In the genomic region with DNA sequence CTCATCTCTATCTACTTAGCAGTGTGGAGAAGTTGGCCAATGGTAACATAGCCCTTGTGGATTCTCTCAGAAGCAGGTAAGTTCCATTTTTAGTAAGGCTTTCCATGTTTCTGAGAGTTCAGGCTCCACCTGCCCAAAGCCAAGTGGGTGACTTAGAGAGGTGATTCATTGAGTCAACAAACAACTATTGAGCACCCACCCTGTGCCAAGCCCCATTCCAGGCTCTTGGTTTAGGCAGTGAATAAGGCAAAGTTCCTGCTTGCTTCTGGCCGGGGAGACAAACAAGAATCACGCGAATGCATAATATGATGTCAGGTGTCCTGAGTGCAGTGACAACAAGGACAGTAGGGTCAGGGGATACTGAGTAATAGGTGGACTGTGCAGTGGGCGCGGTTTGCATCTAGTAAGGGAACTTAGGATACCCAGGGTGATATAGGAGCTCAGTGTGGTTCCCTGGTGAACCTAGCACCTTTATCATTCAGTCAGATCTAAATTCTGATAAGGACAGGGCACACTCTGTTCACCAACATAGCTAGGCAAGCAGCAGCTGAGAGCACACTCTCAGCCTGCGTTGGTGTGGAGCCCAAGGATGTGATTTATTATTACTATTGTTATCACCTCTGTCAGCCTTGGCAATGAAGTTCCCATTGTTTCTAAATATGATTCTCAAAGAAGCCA, we compare ENCODE assay signal across 18 cellular contexts. TPM values are rescaled to one million over a fixed set of nuclear protein-coding genes. Genes with fewer than 3 reads are reported as not detected.
DNase-seq lines count a peak whose midpoint lies in the region; ATAC-seq and TF ChIP-seq lines count a peak whose summit lies in the region.
"Had no signal": no experiment of that assay in that cellular context is flagged by ENCODE, and none has a peak within 500 bp of the region (broad histone marks: within the 10 kb centered on the region; RNA-seq: fewer than 3 reads in every experiment).

No MANE protein-coding gene starts in this region.

- ATAC-seq in upper lobe of right lung (peak; percentile 93), HG03432 (IDR thresholded peaks at IDR 0.05; ENCODE audit: unreplicated experiment) (no peak)

- no peaks in the 10 kb centered on the region for H3K4me1 ChIP-seq in upper lobe of right lung

- no peaks in the 10 kb centered on the region for H3K9me3 ChIP-seq in upper lobe of right lung
- H3K9me3 ChIP-seq: heart left ventricle, SJSA1 had no signal

- no peaks in the 10 kb centered on the region for H3K36me3 ChIP-seq in upper lobe of right lung
- H3K36me3 ChIP-seq: heart left ventricle, SJSA1 had no signal

- intact Hi-C loops in upper lobe of right lung (cut with DNase I), result no loop called here

- H3K27ac ChIP-seq in upper lobe of right lung (peak overlapping the region; percentile 72), substantia nigra (ENCODE audit: low read depth, low read length, poor library complexity, severe bottlenecking) (no peak overlapping the region)
- H3K27ac ChIP-seq: heart left ventricle, SJSA1 had no signal

- peaks cover 14% of the 10 kb centered on the region for H3K27me3 ChIP-seq in upper lobe of right lung

- TF ChIP-seq CTCF in upper lobe of right lung (IDR thresholded peaks at IDR 0.05), result no peak

- DNase-seq in NCI-H345 (lab: John Stamatoyannopoulos, UW) (peak; percentile 56), NCI-H345 treated with DMSO at 0.1 percent for 48 hours (lab: John Stamatoyannopoulos, UW; ENCODE audit: unreplicated experiment) (no peak), SHP77 treated with DMSO at 0.1 percent for 48 hours (lab: John Stamatoyannopoulos, UW) (peak; percentile 23), kidney glomerular epithelial cell (lab: John Stamatoyannopoulos, UW) (peak; percentile 4), upper lobe of right lung (peak; percentile 75), substantia nigra (lab: John Stamatoyannopoulos, UW) (no peak)
- DNase-seq in stimulated activated CD4-positive, alpha-beta T cell treated with anti-CD3 and anti-CD28 coated beads, Interleukin-12 subunit alpha, Interleukin-12 subunit beta, amount 100 ng/mL, for 4 hours, result no peak
- DNase-seq: activated CD4-positive, alpha-beta T cell treated with anti-CD3 and anti-CD28 coated beads, Interleukin-2, amount 10 ng/mL, durations not matched to agents 7 days and 5 days; activated naive CD8-positive, alpha-beta T cell treated with anti-CD3 and anti-CD28 coated beads, Interleukin-2, amount 10 ng/mL, durations not matched to agents 7 days and 5 days; activated T-cell treated with anti-CD3 and anti-CD28 coated beads, Interleukin-2, amount 50 U/mL, for 24 hours; central memory CD4-positive, alpha-beta T cell; heart left ventricle; islet precursor cell; Karpas-422; NCI-H2107; stimulated activated naive CD4-positive, alpha-beta T cell treated with Interleukin-2 at 50 U/mL for 16 hours had no signal

- H3K4me3 ChIP-seq in upper lobe of right lung, result no peak overlapping the region
- H3K4me3 ChIP-seq: heart left ventricle, SJSA1 had no signal

RNA-seq across cellular contexts. Expression of a gene that starts 31.7 kb away (rescaled TPM):
- 9.8 TPM for total RNA-seq in upper lobe of right lung

Comparison
In these comparisons a context has a peak if more than half of its experiments do, and no peak if none do; other contexts are left out.
1. DNase-seq: peak in NCI-H345 (single experiment), SHP77 treated with DMSO at 0.1 percent for 48 hours (single experiment), kidney glomerular epithelial cell (single experiment) and upper lobe of right lung (single experiment); none in NCI-H345 treated with DMSO at 0.1 percent for 48 hours (single experiment), substantia nigra (0 of 49) and stimulated activated CD4-positive, alpha-beta T cell treated with anti-CD3 and anti-CD28 coated beads, Interleukin-12 subunit alpha, Interleukin-12 subunit beta, amount 100 ng/mL, for 4 hours (single experiment).